In genomic region chr9:96217358-96217755, GRCh38 we compare ENCODE assay signal across 8 cellular contexts.
DNase-seq lines count a peak whose midpoint lies in the region.

No MANE protein-coding gene starts in this region.

- peaks cover 21% of the 10 kb centered on the region for H3K4me1 ChIP-seq in stomach smooth muscle (ENCODE audit: control insufficient read depth, insufficient read depth, low read length)

- peak; percentile 40 for DNase-seq in NCI-H2227 (lab: John Stamatoyannopoulos, UW; ENCODE audit: unreplicated experiment)
- no peak for DNase-seq in NCI-H2227 treated with DMSO at 0.1 percent for 48 hours (lab: John Stamatoyannopoulos, UW)
- peak in 3 of 61 donors; percentile 14 to 41 (median 33) for DNase-seq in caudate nucleus (lab: John Stamatoyannopoulos, UW)
- peak; percentile 8 for DNase-seq in medulla oblongata (ENCODE audit: extremely low spot score)
- DNase-seq in T1000 (lab: John Stamatoyannopoulos, UW), result no peak
- no peak for DNase-seq in NCI-H128 (lab: John Stamatoyannopoulos, UW; ENCODE audit: unreplicated experiment)
- no peak for DNase-seq in NCI-H2196 treated with DMSO at 0.1 percent for 48 hours (lab: John Stamatoyannopoulos, UW; ENCODE audit: unreplicated experiment)

- no peaks in the 10 kb centered on the region for H3K36me3 ChIP-seq in stomach smooth muscle (ENCODE audit: control insufficient read depth in 2 of 2, insufficient read depth in 2 of 2, low read length in 2 of 2)

- H3K4me3 ChIP-seq in stomach smooth muscle (ENCODE audit: low read length in 2 of 2), result peak overlapping the region in 1 of 2 donors; percentile 71

- no peak overlapping the region for H3K9ac ChIP-seq in stomach smooth muscle (ENCODE audit: low read length in 2 of 2)

- H3K27ac ChIP-seq in caudate nucleus (ENCODE audit: low read depth, low read length), result peak overlapping the region; percentile 16
- H3K27ac ChIP-seq in stomach smooth muscle (ENCODE audit: low read length), result peak overlapping the region; percentile 64

- H3K27me3 ChIP-seq in stomach smooth muscle (ENCODE audit: control insufficient read depth in 1 of 2, insufficient read depth in 2 of 2, low read length in 2 of 2), result peaks cover 0 to under 1% of the 10 kb centered on the region in 2 donors

- no peaks in the 10 kb centered on the region for H3K9me3 ChIP-seq in stomach smooth muscle (ENCODE audit: control insufficient read depth in 2 of 2, low read length in 2 of 2)

Comparison
In these comparisons a context has a peak if more than half of its experiments do, and no peak if none do; other contexts are left out.
1. DNase-seq: peak in NCI-H2227 (single experiment) and medulla oblongata (single experiment); none in NCI-H2227 treated with DMSO at 0.1 percent for 48 hours (single experiment), T1000 (single experiment), NCI-H128 (single experiment) and NCI-H2196 treated with DMSO at 0.1 percent for 48 hours (single experiment).